ENCODE assay signal across 22 cellular contexts in the genomic region with DNA sequence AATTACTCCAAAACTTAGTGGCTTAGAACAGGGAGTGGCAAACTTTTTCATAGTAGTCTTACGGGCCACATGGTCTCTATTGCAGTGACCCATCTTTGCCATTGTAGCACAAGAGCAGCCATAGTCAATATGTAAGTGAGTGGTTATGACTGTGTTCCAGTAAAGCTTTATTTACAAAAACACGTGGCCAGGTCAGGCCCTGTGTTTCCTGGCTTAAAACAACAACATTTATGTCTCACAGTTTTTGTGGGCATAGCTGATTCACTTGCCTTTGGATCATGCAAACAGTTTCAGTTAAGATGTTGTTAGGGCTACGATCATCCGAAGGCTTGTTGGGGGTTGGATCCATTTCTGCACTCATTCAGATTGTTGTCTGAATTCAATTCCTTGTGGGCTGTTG.
"Had no signal": no experiment of that assay in that cellular context is flagged by ENCODE, and none has a peak within 500 bp of the region (broad histone marks: within the 10 kb centered on the region; RNA-seq: fewer than 3 reads in every experiment).

No MANE protein-coding gene starts in this region.

- ATAC-seq: activated CD4-positive, CD25-positive, alpha-beta regulatory T cell treated with anti-CD3 and anti-CD28 coated beads, Interleukin-2, amount 50 U/mL, for 24 hours; gastrocnemius medialis; heart left ventricle; left cardiac atrium; lower lobe of right lung had no signal

- H3K27ac ChIP-seq: adrenal gland, gastrocnemius medialis, heart left ventricle, lower lobe of right lung, ovary, sigmoid colon, SK-N-MC, spleen, thyroid gland had no signal

- H3K4me1 Mint-ChIP-seq: brain, immature natural killer cell, neural crest cell had no signal

- DNase-seq: activated CD4-positive, alpha-beta T cell treated with anti-CD3 and anti-CD28 coated beads, Interleukin-2, amount 50 U/mL, for 4 hours; activated effector memory CD4-positive, alpha-beta T cell treated with Interleukin-2 at 50 U/mL for 16 hours; activated naive CD4-positive, alpha-beta T cell treated with anti-CD3 and anti-CD28 coated beads, Interleukin-2, amount 50 U/mL, for 16 hours; activated T-cell treated with anti-CD3 and anti-CD28 coated beads, Interleukin-2, amount 50 U/mL, for 1 hour; adrenal gland; cerebellar nuclear complex; effector memory CD4-positive, alpha-beta T cell; gastrocnemius medialis; heart left ventricle; immature natural killer cell; left cardiac atrium; lower lobe of right lung; ovary; sigmoid colon; spleen; stimulated activated CD4-positive, alpha-beta T cell treated with anti-CD3 and anti-CD28 coated beads, Interleukin-1b, Interleukin-23, amount 100 ng/mL, for 48 hours; T-helper 9 cell; thyroid gland had no signal

- H3K4me3 ChIP-seq: adrenal gland, gastrocnemius medialis, heart left ventricle, lower lobe of right lung, ovary, sigmoid colon, SK-N-MC, spleen, thyroid gland had no signal

- H3K36me3 Mint-ChIP-seq: immature natural killer cell had no signal

- H3K27ac Mint-ChIP-seq: brain, immature natural killer cell had no signal

- H3K27me3 Mint-ChIP-seq: brain had no signal

- H3K4me1 ChIP-seq: adrenal gland, gastrocnemius medialis, lower lobe of right lung, sigmoid colon, spleen had no signal

- H3K4me3 Mint-ChIP-seq: brain, immature natural killer cell, neural crest cell had no signal

- H3K27me3 ChIP-seq: adrenal gland, gastrocnemius medialis, heart left ventricle, ovary, sigmoid colon, spleen, thyroid gland had no signal

- H3K36me3 ChIP-seq: adrenal gland, gastrocnemius medialis, heart left ventricle, lower lobe of right lung, ovary, sigmoid colon, spleen, thyroid gland had no signal

- H3K9me3 ChIP-seq: adrenal gland, gastrocnemius medialis, lower lobe of right lung, ovary, sigmoid colon, thyroid gland had no signal
